In the genomic region with DNA sequence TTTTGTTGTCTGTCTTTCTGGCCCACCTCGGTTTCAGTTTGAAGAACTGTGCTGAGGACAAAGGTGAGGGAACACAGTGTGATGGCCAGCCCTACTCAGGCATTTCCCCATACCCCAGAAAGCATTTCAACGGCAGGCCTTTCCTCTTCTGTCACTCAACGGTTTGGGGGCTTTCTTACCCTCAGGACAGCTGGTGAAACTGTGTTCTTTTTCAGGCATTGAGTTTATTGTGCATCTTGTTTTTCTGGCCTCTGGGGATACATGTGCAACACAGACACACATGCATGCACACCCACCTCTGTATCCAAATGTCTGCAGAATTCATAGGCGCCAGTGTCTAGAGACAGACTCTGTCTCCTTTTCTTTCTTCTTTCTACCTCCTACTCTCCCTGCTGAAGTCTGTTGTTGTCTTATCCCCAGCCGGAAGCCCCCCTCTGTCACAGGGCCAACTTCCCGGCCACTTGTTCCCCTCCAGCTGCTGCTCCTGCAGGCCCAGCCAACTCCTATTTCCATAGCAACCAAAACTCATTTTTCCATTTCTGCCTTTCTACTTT, we compare ENCODE assay signal across 1 cellular context.
A peak's percentile ranks its signal among the peaks of the same experiment; 100 is the strongest.
TF ChIP-seq lines count a peak whose summit lies in the region.

No MANE protein-coding gene starts in this region.

TF ChIP-seq in SK-N-SH, 30 proteins besides CTCF, POLR2A, EP300 and RAD21 (continued from another document):
- TF ChIP-seq, protein P1, sequence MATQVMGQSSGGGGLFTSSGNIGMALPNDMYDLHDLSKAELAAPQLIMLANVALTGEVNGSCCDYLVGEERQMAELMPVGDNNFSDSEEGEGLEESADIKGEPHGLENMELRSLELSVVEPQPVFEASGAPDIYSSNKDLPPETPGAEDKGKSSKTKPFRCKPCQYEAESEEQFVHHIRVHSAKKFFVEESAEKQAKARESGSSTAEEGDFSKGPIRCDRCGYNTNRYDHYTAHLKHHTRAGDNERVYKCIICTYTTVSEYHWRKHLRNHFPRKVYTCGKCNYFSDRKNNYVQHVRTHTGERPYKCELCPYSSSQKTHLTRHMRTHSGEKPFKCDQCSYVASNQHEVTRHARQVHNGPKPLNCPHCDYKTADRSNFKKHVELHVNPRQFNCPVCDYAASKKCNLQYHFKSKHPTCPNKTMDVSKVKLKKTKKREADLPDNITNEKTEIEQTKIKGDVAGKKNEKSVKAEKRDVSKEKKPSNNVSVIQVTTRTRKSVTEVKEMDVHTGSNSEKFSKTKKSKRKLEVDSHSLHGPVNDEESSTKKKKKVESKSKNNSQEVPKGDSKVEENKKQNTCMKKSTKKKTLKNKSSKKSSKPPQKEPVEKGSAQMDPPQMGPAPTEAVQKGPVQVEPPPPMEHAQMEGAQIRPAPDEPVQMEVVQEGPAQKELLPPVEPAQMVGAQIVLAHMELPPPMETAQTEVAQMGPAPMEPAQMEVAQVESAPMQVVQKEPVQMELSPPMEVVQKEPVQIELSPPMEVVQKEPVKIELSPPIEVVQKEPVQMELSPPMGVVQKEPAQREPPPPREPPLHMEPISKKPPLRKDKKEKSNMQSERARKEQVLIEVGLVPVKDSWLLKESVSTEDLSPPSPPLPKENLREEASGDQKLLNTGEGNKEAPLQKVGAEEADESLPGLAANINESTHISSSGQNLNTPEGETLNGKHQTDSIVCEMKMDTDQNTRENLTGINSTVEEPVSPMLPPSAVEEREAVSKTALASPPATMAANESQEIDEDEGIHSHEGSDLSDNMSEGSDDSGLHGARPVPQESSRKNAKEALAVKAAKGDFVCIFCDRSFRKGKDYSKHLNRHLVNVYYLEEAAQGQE (IDR thresholded peaks at IDR 0.05; ENCODE audit: low read depth, low read length) = no peak
- TF ChIP-seq TEAD4 (IDR thresholded peaks at IDR 0.05; ENCODE audit: borderline replicate concordance, insufficient read depth) (no peak), NFIC (IDR thresholded peaks at IDR 0.05; ENCODE audit: borderline replicate concordance) (0 out of 2 replicates have a peak, but pooled peaks have one; percentile 20), TCF12 (IDR thresholded peaks at IDR 0.05) (0 out of 2 replicates have a peak, but pooled peaks have one; percentile 11), MEF2A (IDR thresholded peaks at IDR 0.05; ENCODE audit: borderline replicate concordance, low read depth) (no peak), JUND (IDR thresholded peaks at IDR 0.05) (no peak)
